Comparison of ENCODE assay signal across 23 cellular contexts in genomic region chr14:81446279-81447007, GRCh38. TPM values are rescaled to one million over a fixed set of nuclear protein-coding genes. Genes with fewer than 3 reads are reported as not detected.
"Had no signal": no experiment of that assay in that cellular context is flagged by ENCODE, and none has a peak within 500 bp of the region (broad histone marks: within the 10 kb centered on the region; RNA-seq: fewer than 3 reads in every experiment).

No MANE protein-coding gene starts in this region.

- FAIRE-seq: endometrium, keratinocyte had no signal

- H3K9ac ChIP-seq: SK-N-SH had no signal

- H3K4me3 ChIP-seq: ascending aorta, breast epithelium, smooth muscle cell, stomach had no signal

- H3K36me3 Mint-ChIP-seq: stimulated activated effector memory CD8-positive, alpha-beta T cell treated with anti-CD3 and anti-CD28 coated beads, Interleukin-12 subunit alpha, Interleukin-12 subunit beta, amount 100 ng/mL, for 72 hours; T-cell; type B pancreatic cell had no signal

- H3K27ac Mint-ChIP-seq: activated CD8-positive, alpha-beta T cell treated with anti-CD3 and anti-CD28 coated beads for 36 hours; naive B cell; progenitor cell of endocrine pancreas; stimulated activated effector memory CD8-positive, alpha-beta T cell treated with anti-CD3 and anti-CD28 coated beads, Interleukin-12 subunit alpha, Interleukin-12 subunit beta, amount 100 ng/mL, for 72 hours; T-cell; type B pancreatic cell had no signal

- H3K27ac ChIP-seq: ascending aorta, stomach had no signal

- H3K4me3 Mint-ChIP-seq: activated CD8-positive, alpha-beta T cell treated with anti-CD3 and anti-CD28 coated beads for 36 hours; naive B cell; neural crest cell; stimulated activated effector memory CD8-positive, alpha-beta T cell treated with anti-CD3 and anti-CD28 coated beads, Interleukin-12 subunit alpha, Interleukin-12 subunit beta, amount 100 ng/mL, for 72 hours; T-cell; type B pancreatic cell had no signal

- H3K4me2 ChIP-seq: SK-N-SH, smooth muscle cell had no signal

- H3K4me1 ChIP-seq: breast epithelium had no signal

- H3K4me1 Mint-ChIP-seq: naive B cell; stimulated activated effector memory CD8-positive, alpha-beta T cell treated with anti-CD3 and anti-CD28 coated beads, Interleukin-12 subunit alpha, Interleukin-12 subunit beta, amount 100 ng/mL, for 72 hours; T-cell had no signal

- H3K36me3 ChIP-seq: ascending aorta, breast epithelium, stomach had no signal

- H3K9me3 Mint-ChIP-seq: activated CD8-positive, alpha-beta T cell treated with anti-CD3 and anti-CD28 coated beads for 36 hours; neural crest cell; stimulated activated effector memory CD8-positive, alpha-beta T cell treated with anti-CD3 and anti-CD28 coated beads, Interleukin-12 subunit alpha, Interleukin-12 subunit beta, amount 100 ng/mL, for 72 hours; T-cell had no signal

- H3K9me3 ChIP-seq: ascending aorta, breast epithelium, SK-N-SH, stomach had no signal

- DNase-seq: activated CD4-positive, alpha-beta T cell treated with anti-CD3 and anti-CD28 coated beads for 48 hours; activated CD4-positive, CD25-positive, alpha-beta regulatory T cell; activated CD8-positive, alpha-beta T cell treated with anti-CD3 and anti-CD28 coated beads for 36 hours; activated effector memory CD4-positive, alpha-beta T cell treated with Interleukin-2 at 50 U/mL for 16 hours; activated naive CD4-positive, alpha-beta T cell treated with anti-CD3 and anti-CD28 coated beads, Interleukin-2, amount 50 U/mL, for 16 hours; activated T-cell treated with anti-CD3 and anti-CD28 coated beads, Interleukin-2, amount 50 U/mL, for 48 hours; cerebellar nuclear complex; cortex of kidney; naive B cell; SK-N-SH; stimulated activated CD4-positive, alpha-beta T cell treated with anti-CD3 and anti-CD28 coated beads, Interleukin-4, amount 100 ng/mL, for 1 hour; stomach; T-cell had no signal

- H3K27me3 ChIP-seq: ascending aorta, breast epithelium had no signal

- ATAC-seq: activated CD8-positive, alpha-beta T cell treated with anti-CD3 and anti-CD28 coated beads for 36 hours; right cardiac atrium; stimulated activated effector memory CD8-positive, alpha-beta T cell treated with anti-CD3 and anti-CD28 coated beads, Interleukin-12 subunit alpha, Interleukin-12 subunit beta, amount 100 ng/mL, for 72 hours; T-cell had no signal

RNA-seq across cellular contexts. Expression of gene STON2, which starts 46.3 kb away (rescaled TPM):
- polyA plus RNA-seq: SK-N-SH had no signal
